14 cellular contexts compared by ENCODE assay signal in genomic region chr16:87099001-87099740, GRCh38.
"Had no signal": no experiment of that assay in that cellular context is flagged by ENCODE, and none has a peak within 500 bp of the region (broad histone marks: within the 10 kb centered on the region; RNA-seq: fewer than 3 reads in every experiment).

No MANE protein-coding gene starts in this region.

- DNase-seq: activated CD4-positive, alpha-beta T cell treated with anti-CD3 and anti-CD28 coated beads, Interleukin-2, amount 50 U/mL, for 48 hours; activated naive CD4-positive, alpha-beta T cell treated with anti-CD3 and anti-CD28 coated beads, Interleukin-2, amount 10 ng/mL, durations not matched to agents 7 days and 5 days; activated T-cell treated with anti-CD3 and anti-CD28 coated beads, Interleukin-2, amount 50 U/mL, for 24 hours; left ventricle myocardium superior; stimulated activated CD4-positive, alpha-beta T cell treated with anti-CD3 and anti-CD28 coated beads, Interleukin-2, amount 100 ng/mL, for 48 hours; stimulated activated naive B cell treated with anti-CD40 and anti-IgM and Interleukin-4, amounts not matched to agents 10 μg/mL and 1 μg/mL and 100 μg/mL, for 72 hours; transverse colon had no signal

- H3K36me3 ChIP-seq: ascending aorta, transverse colon had no signal

- H3K9me3 ChIP-seq: ascending aorta, transverse colon had no signal

- H3K27ac Mint-ChIP-seq: activated naive CD4-positive, alpha-beta T cell treated with anti-CD3 and anti-CD28 coated beads, Interleukin-2, amount 10 ng/mL, durations not matched to agents 7 days and 5 days; activated T-cell treated with anti-CD3 and anti-CD28 coated beads, Interleukin-2, amount 50 U/mL, for 24 hours; memory B cell; stimulated activated naive B cell treated with anti-CD40 and anti-IgM and Interleukin-4, amounts not matched to agents 10 μg/mL and 1 μg/mL and 100 μg/mL, for 72 hours had no signal

- H3K79me2 ChIP-seq: hepatocyte had no signal

- H3K36me3 Mint-ChIP-seq: activated naive CD4-positive, alpha-beta T cell treated with anti-CD3 and anti-CD28 coated beads, Interleukin-2, amount 10 ng/mL, durations not matched to agents 7 days and 5 days; memory B cell; stimulated activated naive B cell treated with anti-CD40 and anti-IgM and Interleukin-4, amounts not matched to agents 10 μg/mL and 1 μg/mL and 100 μg/mL, for 72 hours had no signal

- H3K27me3 Mint-ChIP-seq: activated naive CD4-positive, alpha-beta T cell treated with anti-CD3 and anti-CD28 coated beads, Interleukin-2, amount 10 ng/mL, durations not matched to agents 7 days and 5 days had no signal

- ATAC-seq: esophagus mucosa; left ventricle myocardium superior; stimulated activated naive B cell treated with anti-CD40 and anti-IgM and Interleukin-4, amounts not matched to agents 10 μg/mL and 1 μg/mL and 100 μg/mL, for 72 hours had no signal

- H3K4me3 ChIP-seq: ascending aorta, hepatocyte, transverse colon had no signal

- H3K4me2 ChIP-seq: hepatocyte had no signal

- H3K4me3 Mint-ChIP-seq: activated naive CD4-positive, alpha-beta T cell treated with anti-CD3 and anti-CD28 coated beads, Interleukin-2, amount 10 ng/mL, durations not matched to agents 7 days and 5 days; activated T-cell treated with anti-CD3 and anti-CD28 coated beads, Interleukin-2, amount 50 U/mL, for 24 hours; memory B cell; nephron; stimulated activated naive B cell treated with anti-CD40 and anti-IgM and Interleukin-4, amounts not matched to agents 10 μg/mL and 1 μg/mL and 100 μg/mL, for 72 hours had no signal

- H3K4me1 Mint-ChIP-seq: activated naive CD4-positive, alpha-beta T cell treated with anti-CD3 and anti-CD28 coated beads, Interleukin-2, amount 10 ng/mL, durations not matched to agents 7 days and 5 days; memory B cell; stimulated activated naive B cell treated with anti-CD40 and anti-IgM and Interleukin-4, amounts not matched to agents 10 μg/mL and 1 μg/mL and 100 μg/mL, for 72 hours had no signal

- FAIRE-seq: bronchial epithelial cell had no signal

- H3K4me1 ChIP-seq: ascending aorta, transverse colon had no signal

- H3K27ac ChIP-seq: ascending aorta, hepatocyte, transverse colon, VCaP had no signal

- H3K9me3 Mint-ChIP-seq: activated naive CD4-positive, alpha-beta T cell treated with anti-CD3 and anti-CD28 coated beads, Interleukin-2, amount 10 ng/mL, durations not matched to agents 7 days and 5 days; memory B cell; stimulated activated naive B cell treated with anti-CD40 and anti-IgM and Interleukin-4, amounts not matched to agents 10 μg/mL and 1 μg/mL and 100 μg/mL, for 72 hours had no signal

- H3K27me3 ChIP-seq: ascending aorta had no signal

- H2AFZ ChIP-seq: hepatocyte had no signal
